In the genomic region with DNA sequence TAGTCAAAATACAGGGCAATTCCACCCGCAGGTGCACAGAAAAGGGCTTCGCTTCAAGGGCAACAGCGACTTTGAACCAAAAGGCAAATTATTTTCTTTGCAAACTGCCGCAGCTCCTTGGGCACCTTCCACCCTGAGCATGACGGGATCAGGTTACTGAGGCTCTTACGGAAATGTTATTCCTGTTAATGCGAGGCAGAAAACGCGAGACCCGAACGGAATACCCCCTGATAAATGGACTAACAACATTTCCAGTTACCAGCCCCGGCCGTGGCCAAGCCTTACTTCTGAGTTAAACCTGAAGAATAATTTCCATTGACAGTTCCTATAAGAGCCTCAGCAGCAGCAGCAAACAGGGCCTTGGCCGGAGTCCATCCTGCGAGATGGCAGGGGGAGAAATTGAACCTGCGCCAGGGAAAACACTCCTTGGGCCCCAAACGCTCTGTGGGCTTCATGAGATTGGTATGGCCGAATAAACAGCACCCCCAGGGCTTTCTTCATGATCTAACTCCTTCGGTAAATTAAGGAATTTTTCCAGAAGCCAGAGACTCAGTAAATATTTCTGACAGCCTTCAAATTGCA, we compare ENCODE assay signal across 1 cellular context.
TF ChIP-seq lines count a peak whose summit lies in the region.

No MANE protein-coding gene starts in this region.

TF ChIP-seq in HEK293, 187 proteins besides CTCF, POLR2A, EP300 and RAD21 (continued from another document):
- TF ChIP-seq, protein P1, sequence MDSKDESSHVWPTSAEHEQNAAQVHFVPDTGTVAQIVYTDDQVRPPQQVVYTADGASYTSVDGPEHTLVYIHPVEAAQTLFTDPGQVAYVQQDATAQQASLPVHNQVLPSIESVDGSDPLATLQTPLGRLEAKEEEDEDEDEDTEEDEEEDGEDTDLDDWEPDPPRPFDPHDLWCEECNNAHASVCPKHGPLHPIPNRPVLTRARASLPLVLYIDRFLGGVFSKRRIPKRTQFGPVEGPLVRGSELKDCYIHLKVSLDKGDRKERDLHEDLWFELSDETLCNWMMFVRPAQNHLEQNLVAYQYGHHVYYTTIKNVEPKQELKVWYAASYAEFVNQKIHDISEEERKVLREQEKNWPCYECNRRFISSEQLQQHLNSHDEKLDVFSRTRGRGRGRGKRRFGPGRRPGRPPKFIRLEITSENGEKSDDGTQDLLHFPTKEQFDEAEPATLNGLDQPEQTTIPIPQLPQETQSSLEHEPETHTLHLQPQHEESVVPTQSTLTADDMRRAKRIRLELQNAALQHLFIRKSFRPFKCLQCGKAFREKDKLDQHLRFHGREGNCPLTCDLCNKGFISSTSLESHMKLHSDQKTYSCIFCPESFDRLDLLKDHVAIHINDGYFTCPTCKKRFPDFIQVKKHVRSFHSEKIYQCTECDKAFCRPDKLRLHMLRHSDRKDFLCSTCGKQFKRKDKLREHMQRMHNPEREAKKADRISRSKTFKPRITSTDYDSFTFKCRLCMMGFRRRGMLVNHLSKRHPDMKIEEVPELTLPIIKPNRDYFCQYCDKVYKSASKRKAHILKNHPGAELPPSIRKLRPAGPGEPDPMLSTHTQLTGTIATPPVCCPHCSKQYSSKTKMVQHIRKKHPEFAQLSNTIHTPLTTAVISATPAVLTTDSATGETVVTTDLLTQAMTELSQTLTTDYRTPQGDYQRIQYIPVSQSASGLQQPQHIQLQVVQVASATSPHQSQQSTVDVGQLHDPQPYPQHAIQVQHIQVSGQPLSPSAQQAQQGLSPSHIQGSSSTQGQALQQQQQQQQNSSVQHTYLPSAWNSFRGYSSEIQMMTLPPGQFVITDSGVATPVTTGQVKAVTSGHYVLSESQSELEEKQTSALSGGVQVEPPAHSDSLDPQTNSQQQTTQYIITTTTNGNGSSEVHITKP (tag by site-specific recombination; IDR thresholded peaks at IDR 0.05) = peak; percentile 92
- TF ChIP-seq ZNF335 (tag by site-specific recombination; conservative IDR thresholded peaks at IDR 0.05) (peak; percentile 67), ZNF341 (tag by site-specific recombination; IDR thresholded peaks at IDR 0.05; ENCODE audit: low read depth) (peak; percentile 91), ZNF701 (tag by site-specific recombination; IDR thresholded peaks at IDR 0.05) (no peak), WT1 (tag by site-specific recombination; IDR thresholded peaks at IDR 0.05) (peak; percentile 42; the same call in 1 of the 2 replicates), OSR2 (tag by site-specific recombination; IDR thresholded peaks at IDR 0.05) (peak; percentile 51; the same call in 1 of the 2 replicates), ZIC2 (tag by site-specific recombination; IDR thresholded peaks at IDR 0.05) (peak; percentile 62)
- TF ChIP-seq, protein P2, sequence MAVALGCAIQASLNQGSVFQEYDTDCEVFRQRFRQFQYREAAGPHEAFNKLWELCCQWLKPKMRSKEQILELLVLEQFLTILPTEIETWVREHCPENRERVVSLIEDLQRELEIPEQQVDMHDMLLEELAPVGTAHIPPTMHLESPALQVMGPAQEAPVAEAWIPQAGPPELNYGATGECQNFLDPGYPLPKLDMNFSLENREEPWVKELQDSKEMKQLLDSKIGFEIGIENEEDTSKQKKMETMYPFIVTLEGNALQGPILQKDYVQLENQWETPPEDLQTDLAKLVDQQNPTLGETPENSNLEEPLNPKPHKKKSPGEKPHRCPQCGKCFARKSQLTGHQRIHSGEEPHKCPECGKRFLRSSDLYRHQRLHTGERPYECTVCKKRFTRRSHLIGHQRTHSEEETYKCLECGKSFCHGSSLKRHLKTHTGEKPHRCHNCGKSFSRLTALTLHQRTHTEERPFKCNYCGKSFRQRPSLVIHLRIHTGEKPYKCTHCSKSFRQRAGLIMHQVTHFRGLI (tag by site-specific recombination; IDR thresholded peaks at IDR 0.05) = 0 out of 2 replicates have a peak, but pooled peaks have one; percentile 27
- TF ChIP-seq, protein P3, sequence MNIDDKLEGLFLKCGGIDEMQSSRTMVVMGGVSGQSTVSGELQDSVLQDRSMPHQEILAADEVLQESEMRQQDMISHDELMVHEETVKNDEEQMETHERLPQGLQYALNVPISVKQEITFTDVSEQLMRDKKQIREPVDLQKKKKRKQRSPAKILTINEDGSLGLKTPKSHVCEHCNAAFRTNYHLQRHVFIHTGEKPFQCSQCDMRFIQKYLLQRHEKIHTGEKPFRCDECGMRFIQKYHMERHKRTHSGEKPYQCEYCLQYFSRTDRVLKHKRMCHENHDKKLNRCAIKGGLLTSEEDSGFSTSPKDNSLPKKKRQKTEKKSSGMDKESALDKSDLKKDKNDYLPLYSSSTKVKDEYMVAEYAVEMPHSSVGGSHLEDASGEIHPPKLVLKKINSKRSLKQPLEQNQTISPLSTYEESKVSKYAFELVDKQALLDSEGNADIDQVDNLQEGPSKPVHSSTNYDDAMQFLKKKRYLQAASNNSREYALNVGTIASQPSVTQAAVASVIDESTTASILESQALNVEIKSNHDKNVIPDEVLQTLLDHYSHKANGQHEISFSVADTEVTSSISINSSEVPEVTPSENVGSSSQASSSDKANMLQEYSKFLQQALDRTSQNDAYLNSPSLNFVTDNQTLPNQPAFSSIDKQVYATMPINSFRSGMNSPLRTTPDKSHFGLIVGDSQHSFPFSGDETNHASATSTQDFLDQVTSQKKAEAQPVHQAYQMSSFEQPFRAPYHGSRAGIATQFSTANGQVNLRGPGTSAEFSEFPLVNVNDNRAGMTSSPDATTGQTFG (tag by site-specific recombination; IDR thresholded peaks at IDR 0.05; ENCODE audit: borderline replicate concordance) = no peak
